1 cellular context compared by ENCODE assay signal in the genomic region with DNA sequence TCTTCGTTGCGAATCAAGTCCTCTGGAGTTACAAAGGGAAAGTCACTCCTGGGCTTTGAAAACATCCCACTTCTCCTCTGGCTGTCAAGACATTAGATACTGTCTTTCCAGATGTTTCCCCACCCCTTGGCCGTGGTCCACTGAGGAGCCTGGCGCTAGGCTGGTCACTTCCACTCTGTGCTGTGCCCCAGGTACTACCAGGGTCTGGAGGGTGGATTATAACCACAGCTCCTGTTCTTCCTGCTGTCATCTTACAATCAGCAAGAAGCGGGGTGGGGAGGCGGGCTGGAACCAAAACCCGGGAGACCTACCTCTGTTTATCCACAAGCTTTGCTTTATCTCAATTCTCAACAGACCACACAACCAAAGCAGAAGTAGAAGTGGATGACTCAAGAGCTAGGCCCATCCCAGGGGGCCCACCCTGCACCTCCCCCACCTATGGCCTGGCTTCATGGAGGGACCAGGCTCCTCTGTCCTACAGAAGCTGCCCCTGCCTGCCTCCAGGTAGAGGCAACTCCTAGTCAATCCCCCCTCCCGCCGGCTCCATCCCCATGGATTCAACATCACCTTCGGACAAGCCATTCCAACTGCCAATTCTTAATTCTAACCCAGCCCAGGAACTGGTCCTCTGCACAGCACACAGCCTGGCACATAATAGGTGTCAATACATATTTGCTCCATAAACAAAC.
TF ChIP-seq lines count a peak whose summit lies in the region.

No MANE protein-coding gene starts in this region.

TF ChIP-seq in H1, 55 proteins besides CTCF, POLR2A, EP300 and RAD21 (continued from another document):
- TF ChIP-seq POU5F1 (IDR thresholded peaks at IDR 0.05; ENCODE audit: low read depth, low read length) (no peak), CHD1 (IDR thresholded peaks at IDR 0.05; ENCODE audit: low read depth, low read length) (no peak), MAFK (IDR thresholded peaks at IDR 0.05; ENCODE audit: low read depth, low read length) (no peak), MAX (IDR thresholded peaks at IDR 0.05) (no peak)
- TF ChIP-seq, protein P1, sequence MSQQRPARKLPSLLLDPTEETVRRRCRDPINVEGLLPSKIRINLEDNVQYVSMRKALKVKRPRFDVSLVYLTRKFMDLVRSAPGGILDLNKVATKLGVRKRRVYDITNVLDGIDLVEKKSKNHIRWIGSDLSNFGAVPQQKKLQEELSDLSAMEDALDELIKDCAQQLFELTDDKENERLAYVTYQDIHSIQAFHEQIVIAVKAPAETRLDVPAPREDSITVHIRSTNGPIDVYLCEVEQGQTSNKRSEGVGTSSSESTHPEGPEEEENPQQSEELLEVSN (IDR thresholded peaks at IDR 0.05), result no peak
